ENCODE assay signal across 2 cellular contexts in genomic region chr14:75933712-75934296, GRCh38.
A peak's percentile ranks its signal among the peaks of the same experiment; 100 is the strongest.
TF ChIP-seq lines count a peak whose summit lies in the region.

No MANE protein-coding gene starts in this region.

TF ChIP-seq in GM12891, 5 proteins besides CTCF, POLR2A, EP300 and RAD21:
- TF ChIP-seq SPI1 (IDR thresholded peaks at IDR 0.05; ENCODE audit: low read depth, low read length) (no peak), POLR2AphosphoS5 (IDR thresholded peaks at IDR 0.05; ENCODE audit: low read depth, low read length) (no peak), TAF1 (IDR thresholded peaks at IDR 0.05; ENCODE audit: low read depth, low read length) (no peak), POU2F2 (IDR thresholded peaks at IDR 0.05; ENCODE audit: low read depth, low read length) (no peak), PAX5 (IDR thresholded peaks at IDR 0.05; ENCODE audit: insufficient read depth, low read length, severe bottlenecking) (no peak)
TF ChIP-seq in GM12891: peak in this region for 0.

TF ChIP-seq in K562, 482 proteins besides CTCF, POLR2A, EP300 and RAD21 (continues in another document):
- TF ChIP-seq JUNB (CRISPR knock-in tag; conservative IDR thresholded peaks at IDR 0.05) (no peak), E2F8 (IDR thresholded peaks at IDR 0.05; ENCODE audit: low read depth, partially characterized antibody) (no peak), RREB1 (CRISPR knock-in tag; IDR thresholded peaks at IDR 0.05) (no peak), MTF1 (CRISPR knock-in tag; IDR thresholded peaks at IDR 0.05; ENCODE audit: borderline replicate concordance) (no peak), PTRF (tag; IDR thresholded peaks at IDR 0.05) (peak; percentile 71; the same call in 1 of the 2 replicates), HNRNPUL1 (IDR thresholded peaks at IDR 0.05; ENCODE audit: low read length) (no peak), NEUROD1 (IDR thresholded peaks at IDR 0.05; ENCODE audit: borderline replicate concordance, low read depth, low read length, partially characterized antibody) (no peak), ARID3A (IDR thresholded peaks at IDR 0.05; ENCODE audit: borderline replicate concordance, low read depth, low read length) (no peak), NFIC (IDR thresholded peaks at IDR 0.05) (no peak), MAFG (tag; conservative IDR thresholded peaks at IDR 0.05) (no peak), ZNF79 (CRISPR knock-in tag; IDR thresholded peaks at IDR 0.05; ENCODE audit: low read depth) (no peak), SP1 (CRISPR knock-in tag; IDR thresholded peaks at IDR 0.05) (no peak), ZNF232 (CRISPR knock-in tag; IDR thresholded peaks at IDR 0.05) (no peak), L3MBTL2 (IDR thresholded peaks at IDR 0.05) (no peak), ZNF41 (CRISPR knock-in tag; conservative IDR thresholded peaks at IDR 0.05) (0 out of 2 replicates have a peak, but pooled peaks have one; percentile 13), POLR2AphosphoS2 (IDR thresholded peaks at IDR 0.05; ENCODE audit: low read length) (no peak), JUN (IDR thresholded peaks at IDR 0.05; ENCODE audit: borderline replicate concordance, low read depth, low read length) (no peak), JUN (CRISPR knock-in tag; IDR thresholded peaks at IDR 0.05; ENCODE audit: borderline replicate concordance) (no peak), ZNF668 (CRISPR knock-in tag; IDR thresholded peaks at IDR 0.05) (0 out of 2 replicates have a peak, but pooled peaks have one; percentile 42), RBM25 (IDR thresholded peaks at IDR 0.05; ENCODE audit: low read depth, low read length, severe bottlenecking) (no peak), HLTF (IDR thresholded peaks at IDR 0.05) (no peak), ZNF24 (IDR thresholded peaks at IDR 0.05) (no peak), GATA2 (CRISPR knock-in tag; IDR thresholded peaks at IDR 0.05) (no peak), KLF10 (CRISPR knock-in tag; IDR thresholded peaks at IDR 0.05) (no peak), KDM4B (IDR thresholded peaks at IDR 0.05; ENCODE audit: borderline replicate concordance in 2 of 2, low read depth in 1 of 2) (no peak), KDM5B (IDR thresholded peaks at IDR 0.05; ENCODE audit: insufficient replicate concordance, low read depth, low read length) (no peak), GTF3C2 (IDR thresholded peaks at IDR 0.05; ENCODE audit: borderline replicate concordance, extremely low read depth, insufficient read length) (no peak), FUS (optimal IDR thresholded peaks at IDR 0.05; ENCODE audit: low read depth, low read length) (no peak), CHAMP1 (IDR thresholded peaks at IDR 0.05) (no peak), E2F4 (CRISPR knock-in tag; IDR thresholded peaks at IDR 0.05; ENCODE audit: low read depth) (no peak), NCOA6 (IDR thresholded peaks at IDR 0.05) (no peak), PTTG1 (tag; IDR thresholded peaks at IDR 0.05; ENCODE audit: low read depth) (peak; percentile 65; the same call in 1 of the 2 replicates), ZNF311 (CRISPR knock-in tag; IDR thresholded peaks at IDR 0.05) (peak; percentile 75; the same call in 1 of the 2 replicates), SAFB2 (IDR thresholded peaks at IDR 0.05; ENCODE audit: borderline replicate concordance, low read depth, low read length, severe bottlenecking) (no peak), CBX3 (IDR thresholded peaks at IDR 0.05; ENCODE audit: borderline replicate concordance in 1 of 2, low read length in 2 of 2) (no peak), NBN (IDR thresholded peaks at IDR 0.05; ENCODE audit: low read depth) (no peak), ZNF165 (CRISPR knock-in tag; IDR thresholded peaks at IDR 0.05; ENCODE audit: borderline replicate concordance) (0 out of 2 replicates have a peak, but pooled peaks have one; percentile 37), GTF2F1 (IDR thresholded peaks at IDR 0.05; ENCODE audit: low read depth, low read length) (no peak), MBD2 (IDR thresholded peaks at IDR 0.05; ENCODE audit: borderline replicate concordance, low read depth) (no peak), PRMT5 (CRISPR knock-in tag; IDR thresholded peaks at IDR 0.05) (no peak), EWSR1 (IDR thresholded peaks at IDR 0.05; ENCODE audit: borderline replicate concordance, low read depth, partially characterized antibody) (no peak), ZBTB9 (CRISPR knock-in tag; IDR thresholded peaks at IDR 0.05) (peak; percentile 72; the same call in 1 of the 2 replicates), TSC22D4 (tag; IDR thresholded peaks at IDR 0.05) (no peak), ZNF583 (CRISPR knock-in tag; IDR thresholded peaks at IDR 0.05) (peak; percentile 73; the same call in 1 of the 2 replicates), USF1 (CRISPR knock-in tag; IDR thresholded peaks at IDR 0.05) (no peak), SAP30 (IDR thresholded peaks at IDR 0.05; ENCODE audit: borderline replicate concordance, insufficient read depth, low read depth, low read length, poor library complexity, severe bottlenecking) (no peak)
